ENCODE assay signal across 17 cellular contexts in genomic region chr3:175222356-175222755, GRCh38.
DNase-seq lines count a peak whose midpoint lies in the region; FAIRE-seq and TF ChIP-seq lines count a peak whose summit lies in the region.
"Had no signal": no experiment of that assay in that cellular context is flagged by ENCODE, and none has a peak within 500 bp of the region (broad histone marks: within the 10 kb centered on the region; RNA-seq: fewer than 3 reads in every experiment).

No MANE protein-coding gene starts in this region.

- TF ChIP-seq POLR2A in endothelial cell of umbilical vein (IDR thresholded peaks at IDR 0.05; ENCODE audit: low read depth, low read length) (no peak), vagina (IDR thresholded peaks at IDR 0.05) (no peak)

- no peaks in the 10 kb centered on the region for H3K9me1 ChIP-seq in endothelial cell of umbilical vein (replicated peaks; ENCODE audit: control insufficient read depth, extremely low read depth, insufficient read depth, low read length)

- intact Hi-C loops in endothelial cell of umbilical vein (cut with micrococcal nuclease) (loop anchor here (2.0 kb wide), 1 partner anchor 30 kb away; no protein-coding TSS in a partner anchor), vagina (cut with DNase I) (no loop called here)

- H3K4me1 ChIP-seq in endothelial cell of umbilical vein (ENCODE audit: control insufficient read depth, extremely low read depth, insufficient read depth, low read length) = peaks cover 8% of the 10 kb centered on the region
- H3K4me1 ChIP-seq in small intestine (ENCODE audit: control insufficient read depth in 2 of 2, insufficient read depth in 1 of 2, low read depth in 1 of 2, low read length in 1 of 2) = no peaks in the 10 kb centered on the region
- no peaks in the 10 kb centered on the region for H3K4me1 ChIP-seq in vagina
- H3K4me1 ChIP-seq: A549, BLaER1, Peyer's patch had no signal

- peak; percentile 9 for DNase-seq in NCI-H748 (lab: John Stamatoyannopoulos, UW; ENCODE audit: unreplicated experiment)
- DNase-seq in NCI-H748 treated with DMSO at 0.1 percent for 48 hours (lab: John Stamatoyannopoulos, UW) = no peak
- DNase-seq in NCI-H446 (lab: John Stamatoyannopoulos, UW) = peak; percentile 22 to 47
- DNase-seq in endothelial cell of umbilical vein (ENCODE audit: low read depth, low spot score) = peak; percentile 86
- DNase-seq in small intestine = no peak
- no peak for DNase-seq in mesothelial cell of epicardium (ENCODE audit: low spot score in 2 of 2, unreplicated experiment in 2 of 2)
- DNase-seq in vagina (ENCODE audit: extremely low spot score in 2 of 2) = no peak
- DNase-seq: Calu3; CD8-positive, alpha-beta T cell; HFFc6; MV-4-11; NCI-H1930; NCI-H510A; Peyer's patch had no signal

- H3K27me3 Mint-ChIP-seq in mesothelial cell of epicardium (ENCODE audit: low read depth) = no peaks in the 10 kb centered on the region

- H4K20me1 ChIP-seq in endothelial cell of umbilical vein (replicated peaks; ENCODE audit: control insufficient read depth, extremely low read depth, insufficient read depth, low read length) = no peaks in the 10 kb centered on the region
- H4K20me1 ChIP-seq: BLaER1 had no signal

- CTCF ChIA-PET in endothelial cell of umbilical vein (lab: Charles Lee) = interaction anchor here (1.0 kb wide), 2 partner anchors 27 to 44 kb away, joined by 3 read pairs; no protein-coding TSS in a partner anchor

- no TSS peak for BruUV-seq in endothelial cell of umbilical vein (replicated peaks; lab: Mats Ljungman, UMichigan)

- FAIRE-seq in endothelial cell of umbilical vein (lab: Jason Lieb, UNC) (peak; percentile 61), small intestine (lab: Jason Lieb, UNC) (peak; percentile 51)
- FAIRE-seq: A549, K562 had no signal

- no peaks in the 10 kb centered on the region for H3K36me3 Mint-ChIP-seq in mesothelial cell of epicardium
- H3K36me3 Mint-ChIP-seq: CD8-positive, alpha-beta T cell had no signal

- dilution Hi-C loops in endothelial cell of umbilical vein (cut with MboI; ENCODE audit: extremely low pct_ligation_motif_present, low sequenced_read_pairs) = no loop called here

- TF ChIP-seq CTCF in endothelial cell of umbilical vein (IDR thresholded peaks at IDR 0.05; ENCODE audit: extremely low read depth in 1 of 2, insufficient read depth in 1 of 2, low read depth in 1 of 2, low read length in 2 of 2) (no peak), mesothelial cell of epicardium (IDR thresholded peaks at IDR 0.05; ENCODE audit: unreplicated experiment) (no peak), vagina (IDR thresholded peaks at IDR 0.05) (no peak)

- H3K9me3 ChIP-seq in endothelial cell of umbilical vein (replicated peaks; ENCODE audit: control insufficient read depth, insufficient read depth, low read length) (no peaks in the 10 kb centered on the region), small intestine (ENCODE audit: control insufficient read depth, low read depth) (no peaks in the 10 kb centered on the region), vagina (no peaks in the 10 kb centered on the region)
- H3K9me3 ChIP-seq: A549, BLaER1, Peyer's patch had no signal

- POLR2A ChIA-PET in endothelial cell of umbilical vein (lab: Charles Lee) = no interaction called here

- H3K4me1 Mint-ChIP-seq in mesothelial cell of epicardium = no peaks in the 10 kb centered on the region

- no peak overlapping the region for H3K4me3 Mint-ChIP-seq in mesothelial cell of epicardium
- H3K4me3 Mint-ChIP-seq: CD8-positive, alpha-beta T cell; HFFc6 had no signal

- H3K4me2 ChIP-seq in endothelial cell of umbilical vein (ENCODE audit: insufficient read depth, low read length) = peak overlapping the region; percentile 53
- H3K4me2 ChIP-seq: A549, BLaER1 had no signal

- no peak overlapping the region for H3K9ac ChIP-seq in endothelial cell of umbilical vein (replicated peaks; ENCODE audit: extremely low read depth, insufficient read depth, low read length)
- H3K9ac ChIP-seq: BLaER1 had no signal

- H2AFZ ChIP-seq in endothelial cell of umbilical vein (ENCODE audit: low read depth, low read length) = no peak overlapping the region

- H3K79me2 ChIP-seq in endothelial cell of umbilical vein (ENCODE audit: control insufficient read depth, insufficient read depth, low read length) = no peaks in the 10 kb centered on the region

- H3K27me3 ChIP-seq in endothelial cell of umbilical vein (ENCODE audit: control insufficient read depth in 2 of 2, insufficient read depth in 2 of 2, low read length in 2 of 2) = no peaks in the 10 kb centered on the region
- no peaks in the 10 kb centered on the region for H3K27me3 ChIP-seq in small intestine (ENCODE audit: control insufficient read depth in 2 of 2, insufficient read depth in 2 of 2, low read length in 2 of 2)
- H3K27me3 ChIP-seq in vagina = no peaks in the 10 kb centered on the region
- H3K27me3 ChIP-seq: BLaER1, Peyer's patch had no signal

- 38 to 51% (median 50%) methylated on average over 1 of the region's 1 CpG for WGBS in small intestine, 3 donors

- H3K27ac Mint-ChIP-seq in mesothelial cell of epicardium = no peak overlapping the region
- H3K27ac Mint-ChIP-seq: CD8-positive, alpha-beta T cell; HFFc6 had no signal

- H3K4me3 ChIP-seq in endothelial cell of umbilical vein (replicated peaks in 1 of 3; ENCODE audit: insufficient read depth in 1 of 3, low read depth in 1 of 3, low read length in 3 of 3) (no peak overlapping the region), small intestine (ENCODE audit: low read depth in 1 of 2, low read length in 2 of 2) (no peak overlapping the region), vagina (no peak overlapping the region)
- H3K4me3 ChIP-seq: A549, BLaER1, K562, Peyer's patch had no signal

- peaks cover 3% of the 10 kb centered on the region for H3K9me3 Mint-ChIP-seq in mesothelial cell of epicardium
- H3K9me3 Mint-ChIP-seq: HFFc6 had no signal

- H3K36me3 ChIP-seq in endothelial cell of umbilical vein (ENCODE audit: control insufficient read depth in 2 of 2, extremely low read depth in 1 of 2, insufficient read depth in 2 of 2, low read length in 2 of 2) (no peaks in the 10 kb centered on the region), small intestine (ENCODE audit: control insufficient read depth in 2 of 2, insufficient read depth in 2 of 2, low read length in 2 of 2) (no peaks in the 10 kb centered on the region), vagina (no peaks in the 10 kb centered on the region)
- H3K36me3 ChIP-seq: BLaER1, Peyer's patch had no signal

- H3K27ac ChIP-seq in endothelial cell of umbilical vein (ENCODE audit: insufficient read depth, low read depth, low read length) (no peak overlapping the region), small intestine (ENCODE audit: low read depth in 1 of 2, low read length in 1 of 2) (no peak overlapping the region), vagina (no peak overlapping the region)
- H3K27ac ChIP-seq: A549, BLaER1, Peyer's patch had no signal

TF ChIP-seq in endothelial cell of umbilical vein, 7 proteins besides CTCF, POLR2A, EP300 and RAD21:
- no peak for TF ChIP-seq EZH2 (IDR thresholded peaks at IDR 0.05; ENCODE audit: borderline replicate concordance, low read depth, low read length, severe bottlenecking)
- peak; percentile 53 for TF ChIP-seq JUN (IDR thresholded peaks at IDR 0.05; ENCODE audit: borderline replicate concordance, insufficient read depth, insufficient read length, low read depth)
- no peak for TF ChIP-seq MYC (IDR thresholded peaks at IDR 0.05; ENCODE audit: low read depth, low read length)
- peak; percentile 55 for TF ChIP-seq FOS (IDR thresholded peaks at IDR 0.05; ENCODE audit: borderline replicate concordance, insufficient read depth, low read length)
TF ChIP-seq in endothelial cell of umbilical vein: peak in this region for 2.

Comparison
In these comparisons a context has a peak if more than half of its experiments do, and no peak if none do; other contexts are left out.
1. DNase-seq: peak in NCI-H748 (single experiment), NCI-H446 (2 of 2) and endothelial cell of umbilical vein (single experiment); none in NCI-H748 treated with DMSO at 0.1 percent for 48 hours (single experiment), small intestine (single experiment), mesothelial cell of epicardium (0 of 2) and vagina (0 of 2).